In the genomic region with DNA sequence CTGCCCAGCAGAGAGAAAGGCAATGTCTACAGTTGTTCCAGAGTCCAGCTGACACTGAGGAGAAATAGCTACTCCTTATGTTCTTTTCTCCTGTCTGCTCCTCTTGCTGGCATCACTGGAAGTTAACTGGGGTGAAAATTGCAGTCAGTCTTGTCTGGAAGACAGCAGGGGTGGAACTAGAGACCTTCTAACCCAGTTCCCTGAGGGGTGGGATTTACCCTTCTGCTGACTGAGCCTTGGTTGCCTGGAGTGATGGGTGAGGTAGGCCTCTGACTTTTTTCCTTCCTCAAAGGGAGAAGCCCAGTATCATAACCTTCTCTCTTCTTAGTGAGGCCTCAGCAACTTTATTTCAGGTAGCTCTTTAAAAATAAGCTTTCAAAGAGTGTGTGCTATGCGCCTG, we compare ENCODE assay signal across 18 cellular contexts. TPM values are rescaled to one million over a fixed set of nuclear protein-coding genes. Genes with fewer than 3 reads are reported as not detected.
DNase-seq lines count a peak whose midpoint lies in the region; ATAC-seq and TF ChIP-seq lines count a peak whose summit lies in the region.
"Had no signal": no experiment of that assay in that cellular context is flagged by ENCODE, and none has a peak within 500 bp of the region (broad histone marks: within the 10 kb centered on the region; RNA-seq: fewer than 3 reads in every experiment).

No MANE protein-coding gene starts in this region.

- no peaks in the 10 kb centered on the region for H3K9me2 ChIP-seq in Karpas-422 (replicated peaks; ENCODE audit: insufficient read depth, low read length)

- CTCF ChIA-PET in CD4-positive, alpha-beta memory T cell (lab: Charles Lee; ENCODE audit: partially characterized antibody) = interaction anchor here (0.6 kb wide), 1 partner anchor 13 kb away, joined by 4 read pairs; no protein-coding TSS in a partner anchor

- DNase-seq in activated CD4-positive, alpha-beta T cell treated with anti-CD3 and anti-CD28 coated beads, Interleukin-2, amount 10 ng/mL, durations not matched to agents 24 days and 14 days = no peak
- no peak for DNase-seq in activated CD4-positive, alpha-beta T cell treated with anti-CD3 and anti-CD28 coated beads, Interleukin-2, amount 50 U/mL, for 4 hours
- DNase-seq in Karpas-422 (no peak), choroid plexus epithelial cell (ENCODE audit: low read depth) (peak; percentile 20), neural progenitor cell (ENCODE audit: low spot score) (no peak), mesenteric fat pad (ENCODE audit: low spot score) (no peak)
- no peak for DNase-seq in CD4-positive, alpha-beta memory T cell
- DNase-seq: ACHN; activated CD8-positive, alpha-beta memory T cell treated with anti-CD3 and anti-CD28 coated beads, Interleukin-2, amount 50 U/mL, for 4 hours; adrenal gland; kidney; NCI-H2081; NCI-H774; pancreas; Peyer's patch; WERI-Rb-1 had no signal

- no peaks in the 10 kb centered on the region for H3K9me3 Mint-ChIP-seq in activated CD4-positive, alpha-beta T cell treated with anti-CD3 and anti-CD28 coated beads, Interleukin-2, amount 10 ng/mL, durations not matched to agents 24 days and 14 days
- H3K9me3 Mint-ChIP-seq in neural progenitor cell = no peaks in the 10 kb centered on the region
- H3K9me3 Mint-ChIP-seq in CD4-positive, alpha-beta memory T cell = no peaks in the 10 kb centered on the region

- H3K27me3 ChIP-seq in Karpas-422 (ENCODE audit: low read length) (no peaks in the 10 kb centered on the region), neural progenitor cell (no peaks in the 10 kb centered on the region)
- H3K27me3 ChIP-seq in CD4-positive, alpha-beta memory T cell (ENCODE audit: insufficient read depth, low read length) = no peaks in the 10 kb centered on the region
- H3K27me3 ChIP-seq: adrenal gland, pancreas, Peyer's patch had no signal

- H3K27ac Mint-ChIP-seq in activated CD4-positive, alpha-beta T cell treated with anti-CD3 and anti-CD28 coated beads, Interleukin-2, amount 10 ng/mL, durations not matched to agents 24 days and 14 days = peak overlapping the region; percentile 17
- no peak overlapping the region for H3K27ac Mint-ChIP-seq in neural progenitor cell
- peak overlapping the region in 2 of 7 donors; percentile 32 to 63 for H3K27ac Mint-ChIP-seq in CD4-positive, alpha-beta memory T cell

- H3K9ac ChIP-seq in Karpas-422 (ENCODE audit: low read length) (no peak overlapping the region), neural progenitor cell (no peak overlapping the region)

- no peak overlapping the region for H2AFZ ChIP-seq in Karpas-422 (ENCODE audit: low read length)
- H2AFZ ChIP-seq in neural progenitor cell (replicated peaks) = no peak overlapping the region

- ATAC-seq in GM18502 (IDR thresholded peaks at IDR 0.05; ENCODE audit: poor library complexity, unreplicated experiment) = no peak
- ATAC-seq: pancreas had no signal

- H4K20me1 ChIP-seq in Karpas-422 (ENCODE audit: insufficient read depth, low read depth, low read length) = no peaks in the 10 kb centered on the region; the same call in 1 of the 2 replicates
- H4K20me1 ChIP-seq in neural progenitor cell (ENCODE audit: low read depth) = peaks cover 71% of the 10 kb centered on the region

- intact Hi-C loops in activated CD4-positive, alpha-beta T cell treated with anti-CD3 and anti-CD28 coated beads, Interleukin-2, amount 10 ng/mL, durations not matched to agents 24 days and 14 days (cut with micrococcal nuclease) = no loop called here
- intact Hi-C loops in CD4-positive, alpha-beta memory T cell (cut with micrococcal nuclease) = no loop called here

- POLR2A ChIA-PET in CD4-positive, alpha-beta memory T cell (lab: Charles Lee; ENCODE audit: partially characterized antibody) = no interaction called here

- peaks cover 20% of the 10 kb centered on the region for H3K4me1 ChIP-seq in Karpas-422 (ENCODE audit: low read length)
- peaks cover 7% of the 10 kb centered on the region for H3K4me1 ChIP-seq in neural progenitor cell
- H3K4me1 ChIP-seq in CD4-positive, alpha-beta memory T cell (ENCODE audit: insufficient read depth, low read length) = peaks cover 6% of the 10 kb centered on the region
- H3K4me1 ChIP-seq: Peyer's patch had no signal

- no peaks in the 10 kb centered on the region for H3K27me3 Mint-ChIP-seq in activated CD4-positive, alpha-beta T cell treated with anti-CD3 and anti-CD28 coated beads, Interleukin-2, amount 10 ng/mL, durations not matched to agents 24 days and 14 days
- peaks cover 3% of the 10 kb centered on the region for H3K27me3 Mint-ChIP-seq in neural progenitor cell (ENCODE audit: insufficient read depth, low read depth)
- no peaks in the 10 kb centered on the region for H3K27me3 Mint-ChIP-seq in CD4-positive, alpha-beta memory T cell

- H3K36me3 Mint-ChIP-seq in activated CD4-positive, alpha-beta T cell treated with anti-CD3 and anti-CD28 coated beads, Interleukin-2, amount 10 ng/mL, durations not matched to agents 24 days and 14 days (ENCODE audit: low read depth) = peaks cover 22% of the 10 kb centered on the region
- peaks cover 7% of the 10 kb centered on the region for H3K36me3 Mint-ChIP-seq in neural progenitor cell
- H3K36me3 Mint-ChIP-seq in CD4-positive, alpha-beta memory T cell = peaks cover 13 to 17% of the 10 kb centered on the region in 2 donors

- H3F3A ChIP-seq in neural progenitor cell (ENCODE audit: low read depth) = peaks cover 5% of the 10 kb centered on the region

- H3K4me3 ChIP-seq in Karpas-422 (ENCODE audit: low read length) = no peak overlapping the region
- H3K4me3 ChIP-seq in choroid plexus epithelial cell (ENCODE audit: low read depth, low read length) = no peak overlapping the region
- no peak overlapping the region for H3K4me3 ChIP-seq in neural progenitor cell
- no peak overlapping the region for H3K4me3 ChIP-seq in CD4-positive, alpha-beta memory T cell (ENCODE audit: low read length in 2 of 2)
- H3K4me3 ChIP-seq: adrenal gland, pancreas, Peyer's patch, skin epidermis had no signal

- H3K36me3 ChIP-seq in Karpas-422 (ENCODE audit: insufficient read depth, low read length) (peaks cover 7% of the 10 kb centered on the region; the same call in 1 of the 2 replicates), neural progenitor cell (no peaks in the 10 kb centered on the region)
- no peaks in the 10 kb centered on the region for H3K36me3 ChIP-seq in CD4-positive, alpha-beta memory T cell (ENCODE audit: insufficient read depth, low read length)
- H3K36me3 ChIP-seq: adrenal gland, pancreas, Peyer's patch had no signal

- no peak for TF ChIP-seq CTCF in choroid plexus epithelial cell (conservative IDR thresholded peaks at IDR 0.05; ENCODE audit: low read depth, low read length)
- no peak for TF ChIP-seq CTCF in neural progenitor cell (IDR thresholded peaks at IDR 0.05)

- peaks cover 89% of the 10 kb centered on the region for H3K79me2 ChIP-seq in Karpas-422 (ENCODE audit: low read length)
- H3K79me2 ChIP-seq in neural progenitor cell (ENCODE audit: low read depth) = peaks cover 100% of the 10 kb centered on the region

- peaks cover 19% of the 10 kb centered on the region for H3K4me1 Mint-ChIP-seq in activated CD4-positive, alpha-beta T cell treated with anti-CD3 and anti-CD28 coated beads, Interleukin-2, amount 10 ng/mL, durations not matched to agents 24 days and 14 days
- H3K4me1 Mint-ChIP-seq in neural progenitor cell = peaks cover 18% of the 10 kb centered on the region
- H3K4me1 Mint-ChIP-seq in CD4-positive, alpha-beta memory T cell = peaks cover 21 to 33% (median 26%) of the 10 kb centered on the region in 4 donors

- H3K9me3 ChIP-seq in Karpas-422 (ENCODE audit: low read length) (no peaks in the 10 kb centered on the region), neural progenitor cell (ENCODE audit: low read depth) (no peaks in the 10 kb centered on the region)
- no peaks in the 10 kb centered on the region for H3K9me3 ChIP-seq in CD4-positive, alpha-beta memory T cell (ENCODE audit: control insufficient read depth in 1 of 2, low read length in 2 of 2)
- H3K9me3 ChIP-seq: adrenal gland, pancreas, Peyer's patch had no signal

- H3K27ac ChIP-seq in Karpas-422 (ENCODE audit: low read length) = peak overlapping the region; percentile 20; the same call in 1 of the 2 replicates
- peak overlapping the region; percentile 77 for H3K27ac ChIP-seq in neural progenitor cell
- H3K27ac ChIP-seq in CD4-positive, alpha-beta memory T cell (ENCODE audit: low read depth, low read length) = no peak overlapping the region
- H3K27ac ChIP-seq: adrenal gland, pancreas, Peyer's patch, WERI-Rb-1 had no signal

- H3K4me3 Mint-ChIP-seq in activated CD4-positive, alpha-beta T cell treated with anti-CD3 and anti-CD28 coated beads, Interleukin-2, amount 10 ng/mL, durations not matched to agents 24 days and 14 days = no peak overlapping the region
- H3K4me3 Mint-ChIP-seq in neural progenitor cell = no peak overlapping the region
- H3K4me3 Mint-ChIP-seq in CD4-positive, alpha-beta memory T cell = no peak overlapping the region

- H3K4me2 ChIP-seq in Karpas-422 (ENCODE audit: low read depth, low read length, poor library complexity, severe bottlenecking) (no peak overlapping the region), neural progenitor cell (no peak overlapping the region)

RNA-seq across cellular contexts. Expression of gene ZNF609, which starts 16.2 kb away (rescaled TPM):
- 62.4 and 63.9 TPM in 2 replicates for total RNA-seq in activated CD4-positive, alpha-beta T cell treated with anti-CD3 and anti-CD28 coated beads, Interleukin-2, amount 10 ng/mL, durations not matched to agents 24 days and 14 days
- 26.7 and 29.6 TPM in 2 replicates for total RNA-seq in Karpas-422 (2014; rRNA removed; shearing (Covaris generic); ENCODE audit: low replicate concordance)
- total RNA-seq in neural progenitor cell (ENCODE audit: low replicate concordance) (21.5 and 31.1 TPM in 2 replicates), mesenteric fat pad (37.9 TPM)
- total RNA-seq in CD4-positive, alpha-beta memory T cell = 10 to 100 TPM; 53.7 to 56.9 TPM
- polyA plus RNA-seq in CD4-positive, alpha-beta memory T cell = 10 to 100 TPM in 1 of 2 donors, 1 to 10 TPM in 1; 1.4 to 16.5 TPM
